In the genomic region with DNA sequence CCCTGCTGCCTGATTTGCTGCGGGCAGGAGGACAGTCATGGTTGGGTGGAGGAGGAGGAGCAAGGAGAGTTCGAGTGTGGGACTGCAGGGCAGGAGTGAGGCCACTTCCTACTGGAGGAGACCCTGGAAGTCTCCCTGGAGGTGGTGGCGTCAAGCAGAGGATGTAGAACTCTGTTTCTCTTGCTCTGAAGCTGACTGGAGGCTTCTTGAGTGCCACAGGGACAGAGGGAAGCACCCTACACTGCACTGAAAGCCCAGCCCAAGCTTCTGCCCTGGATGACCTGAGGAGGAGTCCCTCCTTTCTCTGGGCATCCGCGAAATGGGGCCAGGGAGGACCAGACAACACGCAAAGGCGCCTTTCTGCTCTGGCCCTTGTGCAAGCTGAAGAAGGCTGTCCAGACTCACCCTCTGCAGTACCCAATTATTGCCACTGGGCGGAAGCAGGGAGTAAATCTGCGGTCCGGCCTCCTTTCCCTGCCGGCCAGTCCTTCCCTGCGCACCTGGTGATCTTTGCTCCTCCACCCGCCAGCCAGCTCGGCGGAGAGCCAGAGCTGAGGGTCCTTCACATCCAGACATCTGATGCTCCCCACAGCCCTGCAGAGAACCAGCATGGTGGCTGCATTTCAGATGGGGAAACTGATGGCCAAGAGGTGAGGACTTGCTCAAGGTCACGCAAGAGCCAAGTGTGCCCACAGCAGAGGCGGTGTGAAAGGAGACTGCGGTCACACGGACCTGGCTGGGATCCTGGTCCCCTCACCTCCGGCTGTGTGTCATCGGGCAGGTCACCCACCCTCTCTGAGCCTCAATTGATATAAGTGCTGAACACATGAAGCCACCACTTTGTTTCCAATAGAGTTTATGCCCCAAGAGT, we compare ENCODE assay signal across 8 cellular contexts.
DNase-seq lines count a peak whose midpoint lies in the region; ATAC-seq and TF ChIP-seq lines count a peak whose summit lies in the region.

No MANE protein-coding gene starts in this region.

- peak overlapping the region; percentile 50 for H3K4me2 ChIP-seq in OCI-LY3 (ENCODE audit: low read length)

- no peaks in the 10 kb centered on the region for H3K79me2 ChIP-seq in OCI-LY3 (ENCODE audit: low read length)

- no peaks in the 10 kb centered on the region for H3K9me3 Mint-ChIP-seq in HFFc6

- H3K27me3 ChIP-seq in OCI-LY3 (ENCODE audit: low read depth, low read length) = no peaks in the 10 kb centered on the region
- H3K27me3 ChIP-seq in cardiac muscle cell = peaks cover 2% of the 10 kb centered on the region

- H3K27me3 Mint-ChIP-seq in HFFc6 (ENCODE audit: insufficient read depth) = peaks cover 5% of the 10 kb centered on the region

- peak; percentile 15 for DNase-seq in DMS53 treated with DMSO at 0.1 percent for 48 hours (lab: John Stamatoyannopoulos, UW; ENCODE audit: unreplicated experiment)
- peak; percentile 57 for DNase-seq in HFFc6
- peak; percentile 72 for DNase-seq in activated effector memory CD4-positive, alpha-beta T cell treated with anti-CD3 and anti-CD28 coated beads, Interleukin-2, amount 50 U/mL, for 16 hours
- peak; percentile 69 to 76 for DNase-seq in cardiac muscle cell (ENCODE audit: low read depth in 1 of 2, low spot score in 1 of 2)
- peak in 9 of 10 donors; percentile 37 to 95 (median 74) for DNase-seq in posterior cingulate gyrus

- H3K4me1 Mint-ChIP-seq in HFFc6 (ENCODE audit: low read depth) = peaks cover 13% of the 10 kb centered on the region

- H3K4me3 ChIP-seq in OCI-LY3 (ENCODE audit: low read length) (peak overlapping the region; percentile 33), cardiac muscle cell (no peak overlapping the region)

- peaks cover 50% of the 10 kb centered on the region for H3K4me1 ChIP-seq in OCI-LY3 (ENCODE audit: low read length)
- H3K4me1 ChIP-seq in cardiac muscle cell (ENCODE audit: low read depth) = peaks cover 5% of the 10 kb centered on the region

- H2AFZ ChIP-seq in OCI-LY3 (ENCODE audit: low read depth, low read length) = peak overlapping the region; percentile 83; the same call in 1 of the 2 replicates

- H3K27ac Mint-ChIP-seq in HFFc6 = no peak overlapping the region

- ATAC-seq in GM21717 (IDR thresholded peaks at IDR 0.05; ENCODE audit: unreplicated experiment) = no peak
- ATAC-seq in GM18873 (IDR thresholded peaks at IDR 0.05; ENCODE audit: low FRiP score, unreplicated experiment) = no peak

- intact Hi-C loops in posterior cingulate gyrus (cut with DNase I) = loop anchor here (10.0 kb wide), 1 partner anchor 236 kb away; the partner anchor contains the start of gene LINGO1

- H3K27ac ChIP-seq in OCI-LY3 (ENCODE audit: low read length) = no peak overlapping the region
- H3K27ac ChIP-seq in cardiac muscle cell = no peak overlapping the region

- no peaks in the 10 kb centered on the region for H3K36me3 Mint-ChIP-seq in HFFc6 (ENCODE audit: low read depth)

- no peaks in the 10 kb centered on the region for H3K36me3 ChIP-seq in OCI-LY3 (replicated peaks; ENCODE audit: low read depth, low read length)
- no peaks in the 10 kb centered on the region for H3K36me3 ChIP-seq in cardiac muscle cell

- H3K4me3 Mint-ChIP-seq in HFFc6 = no peak overlapping the region

- H3K9me3 ChIP-seq in OCI-LY3 (ENCODE audit: insufficient read depth, low read length) (no peaks in the 10 kb centered on the region), cardiac muscle cell (ENCODE audit: low read depth) (no peaks in the 10 kb centered on the region)

- H3K9ac ChIP-seq in OCI-LY3 (ENCODE audit: low read length) = peak overlapping the region; percentile 37; the same call in 1 of the 2 replicates

- peak; percentile 89 for TF ChIP-seq CTCF in HFFc6 (IDR thresholded peaks at IDR 0.05)
- TF ChIP-seq CTCF in OCI-LY3 (IDR thresholded peaks at IDR 0.05; ENCODE audit: low read depth, low read length) = peak; percentile 65
- TF ChIP-seq CTCF in cardiac muscle cell (IDR thresholded peaks at IDR 0.05; ENCODE audit: low read depth, low read length) = peak; percentile 71

- no peaks in the 10 kb centered on the region for H4K20me1 ChIP-seq in OCI-LY3 (ENCODE audit: insufficient read depth, low read length)

Comparison
In these comparisons a context has a peak if more than half of its experiments do, and no peak if none do; other contexts are left out.
1. DNase-seq: peak in every context shown above with its lines; median percentile 74 in posterior cingulate gyrus; 72 in cardiac muscle cell; 72 in activated effector memory CD4-positive, alpha-beta T cell treated with anti-CD3 and anti-CD28 coated beads, Interleukin-2, amount 50 U/mL, for 16 hours; 57 in HFFc6; 15 in DMS53 treated with DMSO at 0.1 percent for 48 hours.